In the genomic region with DNA sequence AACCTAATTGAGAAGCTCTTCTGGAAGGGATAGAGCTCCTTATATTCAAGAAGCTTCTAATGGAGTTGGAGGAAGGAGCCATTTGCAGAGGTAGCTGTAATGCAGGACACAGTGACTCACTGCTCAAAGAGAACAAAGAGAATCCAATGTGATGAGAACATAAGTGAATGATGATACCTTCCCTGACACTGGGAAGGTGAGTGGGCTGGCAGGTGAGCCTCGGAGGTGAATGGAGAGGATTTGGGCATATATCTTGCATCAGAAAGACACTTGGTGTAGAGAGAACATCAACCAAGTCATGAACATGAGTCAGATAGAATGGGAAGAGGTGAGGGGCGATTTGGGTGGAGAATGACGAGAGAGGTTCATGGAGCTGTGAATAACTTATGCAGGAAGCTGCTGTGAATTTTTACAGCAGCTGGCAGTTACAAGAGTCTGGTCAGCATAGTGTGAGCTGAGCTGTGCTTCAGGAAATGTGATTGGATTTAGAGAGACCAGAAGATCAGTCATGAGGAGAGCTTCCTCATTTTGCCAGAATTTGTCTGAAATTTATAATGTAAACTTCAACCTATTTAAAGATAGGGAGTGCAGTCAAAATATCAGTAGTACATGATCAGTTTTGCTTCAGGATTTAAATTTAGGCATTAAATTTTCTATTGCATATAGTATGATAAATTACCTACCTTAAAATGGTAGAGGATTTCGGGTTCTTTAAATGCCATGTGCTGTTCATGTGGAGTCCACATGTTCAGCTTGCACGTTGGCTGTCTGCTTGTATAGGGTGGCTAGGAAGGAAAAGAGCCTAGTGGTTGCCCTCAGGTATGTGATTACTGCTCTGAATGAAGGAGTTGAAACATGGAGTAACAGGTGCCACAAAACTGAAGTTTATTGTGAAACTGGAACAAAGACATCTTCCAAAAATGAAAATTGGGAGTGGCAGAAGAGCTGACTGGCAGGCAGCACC, we compare ENCODE assay signal across 16 cellular contexts. TPM values are rescaled to one million over a fixed set of nuclear protein-coding genes. Genes with fewer than 3 reads are reported as not detected.
A peak's percentile ranks its signal among the peaks of the same experiment; 100 is the strongest.
DNase-seq lines count a peak whose midpoint lies in the region; ATAC-seq and TF ChIP-seq lines count a peak whose summit lies in the region.
"Had no signal": no experiment of that assay in that cellular context is flagged by ENCODE, and none has a peak within 500 bp of the region (broad histone marks: within the 10 kb centered on the region; RNA-seq: fewer than 3 reads in every experiment).

No MANE protein-coding gene starts in this region.

- no peak for TF ChIP-seq POLR2A in transverse colon (IDR thresholded peaks at IDR 0.05)

- intact Hi-C loops in transverse colon (cut with DNase I; ENCODE audit: low total_unique reads): no loop called here

- peaks cover 36% of the 10 kb centered on the region for H3K36me3 Mint-ChIP-seq in stimulated activated memory B cell treated with anti-CD40 and anti-IgM and Interleukin-4, amounts not matched to agents 10 μg/mL and 1 μg/mL and 100 μg/mL, for 72 hours

- no peaks in the 10 kb centered on the region for H3K9me3 Mint-ChIP-seq in stimulated activated memory B cell treated with anti-CD40 and anti-IgM and Interleukin-4, amounts not matched to agents 10 μg/mL and 1 μg/mL and 100 μg/mL, for 72 hours

- H3K27me3 ChIP-seq in transverse colon: no peaks in the 10 kb centered on the region

- no peaks in the 10 kb centered on the region for H3K4me1 Mint-ChIP-seq in stimulated activated memory B cell treated with anti-CD40 and anti-IgM and Interleukin-4, amounts not matched to agents 10 μg/mL and 1 μg/mL and 100 μg/mL, for 72 hours

- no peaks in the 10 kb centered on the region for H3K9me3 ChIP-seq in transverse colon
- H3K9me3 ChIP-seq: A549, prostate gland had no signal

- peaks cover 0 to 3% (median 0%) of the 10 kb centered on the region in 4 donors for H3K36me3 ChIP-seq in transverse colon
- H3K36me3 ChIP-seq: prostate gland had no signal

- peak overlapping the region; percentile 22 to 83 (median 78) for H3K27ac ChIP-seq in transverse colon
- H3K27ac ChIP-seq: A549, prostate gland had no signal

- WGBS in transverse colon (ENCODE audit: low coverage in 1 of 2), 2 donors: 59 to 63% methylated on average over 5 of the region's 5 CpGs

- H3K27me3 Mint-ChIP-seq in stimulated activated memory B cell treated with anti-CD40 and anti-IgM and Interleukin-4, amounts not matched to agents 10 μg/mL and 1 μg/mL and 100 μg/mL, for 72 hours: no peaks in the 10 kb centered on the region
- H3K27me3 Mint-ChIP-seq: T-helper 17 cell had no signal

- no peak overlapping the region for H3K4me3 ChIP-seq in transverse colon
- H3K4me3 ChIP-seq: A549, prostate gland had no signal

- H3K4me3 Mint-ChIP-seq in stimulated activated memory B cell treated with anti-CD40 and anti-IgM and Interleukin-4, amounts not matched to agents 10 μg/mL and 1 μg/mL and 100 μg/mL, for 72 hours: no peak overlapping the region
- H3K4me3 Mint-ChIP-seq: T-helper 17 cell had no signal

- DNase-seq in SIG-M5 (lab: John Stamatoyannopoulos, UW) (peak; percentile 5), SIG-M5 treated with dmso at 0.1 percent for 504 hours (lab: John Stamatoyannopoulos, UW; ENCODE audit: unreplicated experiment) (no peak), SW480 (ENCODE audit: low spot score) (peak; percentile 75), iPS-NIHi7 (ENCODE audit: extremely low spot score) (peak; percentile 52), transverse colon (no peak), occipital lobe (lab: John Stamatoyannopoulos, UW) (no peak), SKM-1 treated with dmso at 0.1 percent for 144 hours (lab: John Stamatoyannopoulos, UW; ENCODE audit: unreplicated experiment) (no peak)
- DNase-seq: activated naive CD4-positive, alpha-beta T cell treated with Interleukin-2 at 50 U/mL for 16 hours; cerebellar nuclear complex; DMS79; NCI-H1105 treated with DMSO at 0.1 percent for 48 hours; T-helper 17 cell had no signal

- no peak overlapping the region for H3K27ac Mint-ChIP-seq in stimulated activated memory B cell treated with anti-CD40 and anti-IgM and Interleukin-4, amounts not matched to agents 10 μg/mL and 1 μg/mL and 100 μg/mL, for 72 hours
- H3K27ac Mint-ChIP-seq: T-helper 17 cell had no signal

- no peak for ATAC-seq in stimulated activated memory B cell treated with anti-CD40 and anti-IgM and Interleukin-4, amounts not matched to agents 10 μg/mL and 1 μg/mL and 100 μg/mL, for 72 hours
- ATAC-seq: A549, left lobe of liver, T-helper 17 cell had no signal

- TF ChIP-seq CTCF in transverse colon (IDR thresholded peaks at IDR 0.05): peak in 1 of 5 experiments; percentile 14

- peaks cover 3 to 54% (median 22%) of the 10 kb centered on the region in 4 donors for H3K4me1 ChIP-seq in transverse colon
- H3K4me1 ChIP-seq: prostate gland had no signal

- no peak for TF ChIP-seq EP300 in transverse colon (IDR thresholded peaks at IDR 0.05; ENCODE audit: low read depth)

- in situ Hi-C loops in transverse colon (cut with MboI; ENCODE audit: low pct_ligation_motif_present in 1 of 4, low pct_unique_long_range_greater_than_20kb in 1 of 4, low sequenced_read_pairs in 3 of 4): no loop called here

RNA-seq across cellular contexts. Expression of gene KIF25, which starts 59.2 kb away (rescaled TPM):
- total RNA-seq in transverse colon (not detected), occipital lobe (not detected)
- total RNA-seq: T-helper 17 cell had no signal

Comparison
In these comparisons a context has a peak if more than half of its experiments do, and no peak if none do; other contexts are left out.
1. DNase-seq: peak in SIG-M5 (single experiment), SW480 (single experiment) and iPS-NIHi7 (single experiment); none in SIG-M5 treated with dmso at 0.1 percent for 504 hours (single experiment), transverse colon (single experiment), occipital lobe (single experiment) and SKM-1 treated with dmso at 0.1 percent for 144 hours (single experiment).